In the genomic region with DNA sequence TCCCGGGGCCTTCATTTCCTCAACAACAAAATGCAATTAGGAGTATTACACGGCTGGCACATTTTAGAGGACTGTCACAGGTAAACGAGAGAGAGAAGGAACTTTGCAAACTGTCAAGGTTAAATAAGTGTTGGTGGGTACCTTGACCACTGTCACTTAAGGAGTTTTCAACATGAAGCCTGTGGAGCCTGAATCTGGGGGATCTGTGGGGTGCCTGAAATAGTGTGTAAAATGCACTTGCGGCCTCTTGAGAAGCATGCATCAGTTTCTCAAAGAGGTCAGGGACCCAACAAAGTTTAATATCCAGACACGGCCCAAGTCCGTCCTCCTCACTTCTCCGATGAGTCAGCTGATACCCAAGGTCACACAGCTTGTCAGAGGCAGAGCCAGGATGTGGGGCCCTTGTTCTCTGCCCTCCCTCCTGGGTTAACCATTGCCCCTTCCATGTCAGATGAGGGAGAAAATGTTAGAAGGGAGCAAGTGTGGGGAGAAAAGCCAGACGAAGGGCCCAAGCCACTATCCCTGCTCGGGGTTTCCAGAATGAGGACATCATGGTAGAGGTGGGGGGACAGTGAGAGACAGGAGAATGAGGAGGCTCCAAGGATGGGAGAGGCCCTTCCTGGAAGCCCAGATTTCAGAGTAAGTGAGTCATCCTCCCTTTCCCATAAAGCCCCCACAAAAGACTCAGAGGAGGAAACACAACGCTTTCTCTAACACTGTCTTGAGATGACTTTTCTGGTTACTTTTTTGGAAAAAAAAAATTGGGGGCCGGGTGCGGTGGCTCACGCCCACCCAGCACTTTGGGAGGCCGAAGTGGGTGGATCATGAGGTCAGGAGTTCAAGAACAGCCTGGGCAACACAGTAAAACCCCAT, we compare ENCODE assay signal across 1 cellular context.
TF ChIP-seq lines count a peak whose summit lies in the region.

No MANE protein-coding gene starts in this region.

TF ChIP-seq in HepG2, 621 proteins besides CTCF, POLR2A, EP300 and RAD21 (continues in another document):
- TF ChIP-seq ZNF337 (CRISPR knock-in tag; IDR thresholded peaks at IDR 0.05; ENCODE audit: borderline replicate concordance, low read depth) (no peak), NFKB2 (CRISPR knock-in tag; IDR thresholded peaks at IDR 0.05; ENCODE audit: borderline replicate concordance) (no peak), ZBTB1 (CRISPR knock-in tag; IDR thresholded peaks at IDR 0.05; ENCODE audit: borderline replicate concordance) (no peak), TSC22D2 (CRISPR knock-in tag; IDR thresholded peaks at IDR 0.05; ENCODE audit: borderline replicate concordance) (no peak), GATAD2A (CRISPR knock-in tag; IDR thresholded peaks at IDR 0.05) (peak; percentile 77), DNMT1 (CRISPR knock-in tag; IDR thresholded peaks at IDR 0.05) (no peak), CREM (IDR thresholded peaks at IDR 0.05) (no peak), CREM (CRISPR knock-in tag; IDR thresholded peaks at IDR 0.05) (no peak), JUN (CRISPR knock-in tag; IDR thresholded peaks at IDR 0.05) (0 out of 2 replicates have a peak, but pooled peaks have one; percentile 48), ZNF709 (CRISPR knock-in tag; IDR thresholded peaks at IDR 0.05) (no peak), MAFK (conservative IDR thresholded peaks at IDR 0.05 in 1 of 2, IDR thresholded peaks at IDR 0.05 in 1 of 2; ENCODE audit: low read length in 2 of 2) (no peak), ZBTB7B (CRISPR knock-in tag; IDR thresholded peaks at IDR 0.05) (peak; percentile 70; the same call in 1 of the 2 replicates), SAP130 (CRISPR knock-in tag; IDR thresholded peaks at IDR 0.05; ENCODE audit: low read depth) (peak; percentile 81), ATF1 (CRISPR knock-in tag; IDR thresholded peaks at IDR 0.05) (no peak), ZNF616 (CRISPR knock-in tag; IDR thresholded peaks at IDR 0.05; ENCODE audit: low read depth) (no peak), CBX2 (IDR thresholded peaks at IDR 0.05; ENCODE audit: low read depth, low read length) (no peak), CBX2 (CRISPR knock-in tag; IDR thresholded peaks at IDR 0.05; ENCODE audit: low read depth) (no peak), NCOA5 (CRISPR knock-in tag; IDR thresholded peaks at IDR 0.05) (no peak), THAP11 (CRISPR knock-in tag; IDR thresholded peaks at IDR 0.05) (peak; percentile 56), NR2F6 (IDR thresholded peaks at IDR 0.05) (peak; percentile 50; the same call in 1 of the 2 replicates), NR2F6 (CRISPR knock-in tag; IDR thresholded peaks at IDR 0.05) (peak; percentile 63), ZNF496 (CRISPR knock-in tag; IDR thresholded peaks at IDR 0.05; ENCODE audit: insufficient replicate concordance) (no peak), BRD4 (CRISPR knock-in tag; IDR thresholded peaks at IDR 0.05) (no peak), NFE2L2 (IDR thresholded peaks at IDR 0.05; ENCODE audit: low read length) (peak; percentile 9; the same call in 1 of the 2 replicates), ZNF160 (CRISPR knock-in tag; IDR thresholded peaks at IDR 0.05) (no peak), HDAC6 (IDR thresholded peaks at IDR 0.05; ENCODE audit: low read depth, low read length) (no peak), ZNF430 (CRISPR knock-in tag; IDR thresholded peaks at IDR 0.05) (0 out of 2 replicates have a peak, but pooled peaks have one; percentile 24), ZNF333 (CRISPR knock-in tag; IDR thresholded peaks at IDR 0.05; ENCODE audit: borderline replicate concordance) (no peak), GTF3A (CRISPR knock-in tag; conservative IDR thresholded peaks at IDR 0.05) (0 out of 2 replicates have a peak, but pooled peaks have one; percentile 35), MAF1 (CRISPR knock-in tag; IDR thresholded peaks at IDR 0.05; ENCODE audit: borderline replicate concordance) (no peak), MED1 (CRISPR knock-in tag; IDR thresholded peaks at IDR 0.05) (no peak), HNRNPLL (IDR thresholded peaks at IDR 0.05; ENCODE audit: low read depth, low read length, poor library complexity, severe bottlenecking) (no peak), STAT5B (CRISPR knock-in tag; IDR thresholded peaks at IDR 0.05) (no peak), FOXP1 (IDR thresholded peaks at IDR 0.05) (no peak), FOXP1 (CRISPR knock-in tag; IDR thresholded peaks at IDR 0.05) (no peak), MBNL3 (CRISPR knock-in tag; conservative IDR thresholded peaks at IDR 0.05) (no peak), ZNF34 (CRISPR knock-in tag; IDR thresholded peaks at IDR 0.05; ENCODE audit: borderline replicate concordance) (no peak), SMC3 (IDR thresholded peaks at IDR 0.05; ENCODE audit: low read length) (no peak), CC2D1A (CRISPR knock-in tag; IDR thresholded peaks at IDR 0.05) (no peak), HIVEP1 (CRISPR knock-in tag; IDR thresholded peaks at IDR 0.05) (no peak), AKAP8 (CRISPR knock-in tag; IDR thresholded peaks at IDR 0.05) (no peak), NKX3-1 (CRISPR knock-in tag; IDR thresholded peaks at IDR 0.05) (no peak), ZNF253 (CRISPR knock-in tag; IDR thresholded peaks at IDR 0.05; ENCODE audit: borderline replicate concordance) (no peak), HNF4A (CRISPR knock-in tag; IDR thresholded peaks at IDR 0.05) (0 out of 2 replicates have a peak, but pooled peaks have one; percentile 31), ZFP41 (CRISPR knock-in tag; IDR thresholded peaks at IDR 0.05; ENCODE audit: borderline replicate concordance) (no peak), TCF12 (IDR thresholded peaks at IDR 0.05) (no peak), TCF12 (CRISPR knock-in tag; IDR thresholded peaks at IDR 0.05) (no peak), ZNF543 (CRISPR knock-in tag; IDR thresholded peaks at IDR 0.05) (peak; percentile 43; the same call in 1 of the 2 replicates), ZNF563 (CRISPR knock-in tag; IDR thresholded peaks at IDR 0.05) (no peak), ZNF124 (CRISPR knock-in tag; IDR thresholded peaks at IDR 0.05) (no peak), NFIC (IDR thresholded peaks at IDR 0.05; ENCODE audit: low read length) (no peak), U2AF2 (IDR thresholded peaks at IDR 0.05; ENCODE audit: low read depth, low read length) (no peak), HDAC1 (CRISPR knock-in tag; IDR thresholded peaks at IDR 0.05) (peak; percentile 43; the same call in 1 of the 2 replicates), ZNF510 (CRISPR knock-in tag; IDR thresholded peaks at IDR 0.05; ENCODE audit: low read depth) (no peak), ZNF788 (CRISPR knock-in tag; IDR thresholded peaks at IDR 0.05; ENCODE audit: borderline replicate concordance) (peak; percentile 38; the same call in 1 of the 2 replicates), JUND (CRISPR knock-in tag; IDR thresholded peaks at IDR 0.05) (0 out of 2 replicates have a peak, but pooled peaks have one; percentile 35), HNRNPH1 (optimal IDR thresholded peaks at IDR 0.05; ENCODE audit: low read depth, low read length) (no peak), MTF2 (CRISPR knock-in tag; IDR thresholded peaks at IDR 0.05; ENCODE audit: borderline replicate concordance) (no peak), ZNF263 (CRISPR knock-in tag; IDR thresholded peaks at IDR 0.05) (peak; percentile 57; the same call in 1 of the 2 replicates), ZNF234 (CRISPR knock-in tag; conservative IDR thresholded peaks at IDR 0.05) (no peak)
- TF ChIP-seq, protein P1, sequence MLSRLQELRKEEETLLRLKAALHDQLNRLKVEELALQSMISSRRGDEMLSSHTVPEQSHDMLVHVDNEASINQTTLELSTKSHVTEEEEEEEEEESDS (CRISPR knock-in tag; IDR thresholded peaks at IDR 0.05; ENCODE audit: borderline replicate concordance) = no peak
- TF ChIP-seq, protein P2, sequence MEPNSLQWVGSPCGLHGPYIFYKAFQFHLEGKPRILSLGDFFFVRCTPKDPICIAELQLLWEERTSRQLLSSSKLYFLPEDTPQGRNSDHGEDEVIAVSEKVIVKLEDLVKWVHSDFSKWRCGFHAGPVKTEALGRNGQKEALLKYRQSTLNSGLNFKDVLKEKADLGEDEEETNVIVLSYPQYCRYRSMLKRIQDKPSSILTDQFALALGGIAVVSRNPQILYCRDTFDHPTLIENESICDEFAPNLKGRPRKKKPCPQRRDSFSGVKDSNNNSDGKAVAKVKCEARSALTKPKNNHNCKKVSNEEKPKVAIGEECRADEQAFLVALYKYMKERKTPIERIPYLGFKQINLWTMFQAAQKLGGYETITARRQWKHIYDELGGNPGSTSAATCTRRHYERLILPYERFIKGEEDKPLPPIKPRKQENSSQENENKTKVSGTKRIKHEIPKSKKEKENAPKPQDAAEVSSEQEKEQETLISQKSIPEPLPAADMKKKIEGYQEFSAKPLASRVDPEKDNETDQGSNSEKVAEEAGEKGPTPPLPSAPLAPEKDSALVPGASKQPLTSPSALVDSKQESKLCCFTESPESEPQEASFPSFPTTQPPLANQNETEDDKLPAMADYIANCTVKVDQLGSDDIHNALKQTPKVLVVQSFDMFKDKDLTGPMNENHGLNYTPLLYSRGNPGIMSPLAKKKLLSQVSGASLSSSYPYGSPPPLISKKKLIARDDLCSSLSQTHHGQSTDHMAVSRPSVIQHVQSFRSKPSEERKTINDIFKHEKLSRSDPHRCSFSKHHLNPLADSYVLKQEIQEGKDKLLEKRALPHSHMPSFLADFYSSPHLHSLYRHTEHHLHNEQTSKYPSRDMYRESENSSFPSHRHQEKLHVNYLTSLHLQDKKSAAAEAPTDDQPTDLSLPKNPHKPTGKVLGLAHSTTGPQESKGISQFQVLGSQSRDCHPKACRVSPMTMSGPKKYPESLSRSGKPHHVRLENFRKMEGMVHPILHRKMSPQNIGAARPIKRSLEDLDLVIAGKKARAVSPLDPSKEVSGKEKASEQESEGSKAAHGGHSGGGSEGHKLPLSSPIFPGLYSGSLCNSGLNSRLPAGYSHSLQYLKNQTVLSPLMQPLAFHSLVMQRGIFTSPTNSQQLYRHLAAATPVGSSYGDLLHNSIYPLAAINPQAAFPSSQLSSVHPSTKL (CRISPR knock-in tag; IDR thresholded peaks at IDR 0.05) = peak; percentile 77
- TF ChIP-seq, protein P3, sequence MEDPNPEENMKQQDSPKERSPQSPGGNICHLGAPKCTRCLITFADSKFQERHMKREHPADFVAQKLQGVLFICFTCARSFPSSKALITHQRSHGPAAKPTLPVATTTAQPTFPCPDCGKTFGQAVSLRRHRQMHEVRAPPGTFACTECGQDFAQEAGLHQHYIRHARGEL (CRISPR knock-in tag; IDR thresholded peaks at IDR 0.05) = no peak
- TF ChIP-seq, protein P4, sequence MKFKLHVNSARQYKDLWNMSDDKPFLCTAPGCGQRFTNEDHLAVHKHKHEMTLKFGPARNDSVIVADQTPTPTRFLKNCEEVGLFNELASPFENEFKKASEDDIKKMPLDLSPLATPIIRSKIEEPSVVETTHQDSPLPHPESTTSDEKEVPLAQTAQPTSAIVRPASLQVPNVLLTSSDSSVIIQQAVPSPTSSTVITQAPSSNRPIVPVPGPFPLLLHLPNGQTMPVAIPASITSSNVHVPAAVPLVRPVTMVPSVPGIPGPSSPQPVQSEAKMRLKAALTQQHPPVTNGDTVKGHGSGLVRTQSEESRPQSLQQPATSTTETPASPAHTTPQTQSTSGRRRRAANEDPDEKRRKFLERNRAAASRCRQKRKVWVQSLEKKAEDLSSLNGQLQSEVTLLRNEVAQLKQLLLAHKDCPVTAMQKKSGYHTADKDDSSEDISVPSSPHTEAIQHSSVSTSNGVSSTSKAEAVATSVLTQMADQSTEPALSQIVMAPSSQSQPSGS (CRISPR knock-in tag; IDR thresholded peaks at IDR 0.05) = no peak
- TF ChIP-seq, protein P5, sequence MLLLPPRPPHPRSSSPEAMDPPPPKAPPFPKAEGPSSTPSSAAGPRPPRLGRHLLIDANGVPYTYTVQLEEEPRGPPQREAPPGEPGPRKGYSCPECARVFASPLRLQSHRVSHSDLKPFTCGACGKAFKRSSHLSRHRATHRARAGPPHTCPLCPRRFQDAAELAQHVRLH (CRISPR knock-in tag; IDR thresholded peaks at IDR 0.05; ENCODE audit: borderline replicate concordance, low read depth) = no peak
- TF ChIP-seq, protein P6, sequence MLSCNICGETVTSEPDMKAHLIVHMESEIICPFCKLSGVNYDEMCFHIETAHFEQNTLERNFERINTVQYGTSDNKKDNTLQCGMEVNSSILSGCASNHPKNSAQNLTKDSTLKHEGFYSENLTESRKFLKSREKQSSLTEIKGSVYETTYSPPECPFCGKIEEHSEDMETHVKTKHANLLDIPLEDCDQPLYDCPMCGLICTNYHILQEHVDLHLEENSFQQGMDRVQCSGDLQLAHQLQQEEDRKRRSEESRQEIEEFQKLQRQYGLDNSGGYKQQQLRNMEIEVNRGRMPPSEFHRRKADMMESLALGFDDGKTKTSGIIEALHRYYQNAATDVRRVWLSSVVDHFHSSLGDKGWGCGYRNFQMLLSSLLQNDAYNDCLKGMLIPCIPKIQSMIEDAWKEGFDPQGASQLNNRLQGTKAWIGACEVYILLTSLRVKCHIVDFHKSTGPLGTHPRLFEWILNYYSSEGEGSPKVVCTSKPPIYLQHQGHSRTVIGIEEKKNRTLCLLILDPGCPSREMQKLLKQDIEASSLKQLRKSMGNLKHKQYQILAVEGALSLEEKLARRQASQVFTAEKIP (CRISPR knock-in tag; IDR thresholded peaks at IDR 0.05; ENCODE audit: borderline replicate concordance) = no peak
- TF ChIP-seq, protein P7, sequence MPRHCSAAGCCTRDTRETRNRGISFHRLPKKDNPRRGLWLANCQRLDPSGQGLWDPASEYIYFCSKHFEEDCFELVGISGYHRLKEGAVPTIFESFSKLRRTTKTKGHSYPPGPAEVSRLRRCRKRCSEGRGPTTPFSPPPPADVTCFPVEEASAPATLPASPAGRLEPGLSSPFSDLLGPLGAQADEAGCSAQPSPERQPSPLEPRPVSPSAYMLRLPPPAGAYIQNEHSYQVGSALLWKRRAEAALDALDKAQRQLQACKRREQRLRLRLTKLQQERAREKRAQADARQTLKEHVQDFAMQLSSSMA (CRISPR knock-in tag; IDR thresholded peaks at IDR 0.05) = no peak
- TF ChIP-seq, protein P8, sequence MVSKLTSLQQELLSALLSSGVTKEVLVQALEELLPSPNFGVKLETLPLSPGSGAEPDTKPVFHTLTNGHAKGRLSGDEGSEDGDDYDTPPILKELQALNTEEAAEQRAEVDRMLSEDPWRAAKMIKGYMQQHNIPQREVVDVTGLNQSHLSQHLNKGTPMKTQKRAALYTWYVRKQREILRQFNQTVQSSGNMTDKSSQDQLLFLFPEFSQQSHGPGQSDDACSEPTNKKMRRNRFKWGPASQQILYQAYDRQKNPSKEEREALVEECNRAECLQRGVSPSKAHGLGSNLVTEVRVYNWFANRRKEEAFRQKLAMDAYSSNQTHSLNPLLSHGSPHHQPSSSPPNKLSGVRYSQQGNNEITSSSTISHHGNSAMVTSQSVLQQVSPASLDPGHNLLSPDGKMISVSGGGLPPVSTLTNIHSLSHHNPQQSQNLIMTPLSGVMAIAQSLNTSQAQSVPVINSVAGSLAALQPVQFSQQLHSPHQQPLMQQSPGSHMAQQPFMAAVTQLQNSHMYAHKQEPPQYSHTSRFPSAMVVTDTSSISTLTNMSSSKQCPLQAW (CRISPR knock-in tag; IDR thresholded peaks at IDR 0.05) = peak; percentile 16; the same call in 1 of the 2 replicates
- TF ChIP-seq, protein P9, sequence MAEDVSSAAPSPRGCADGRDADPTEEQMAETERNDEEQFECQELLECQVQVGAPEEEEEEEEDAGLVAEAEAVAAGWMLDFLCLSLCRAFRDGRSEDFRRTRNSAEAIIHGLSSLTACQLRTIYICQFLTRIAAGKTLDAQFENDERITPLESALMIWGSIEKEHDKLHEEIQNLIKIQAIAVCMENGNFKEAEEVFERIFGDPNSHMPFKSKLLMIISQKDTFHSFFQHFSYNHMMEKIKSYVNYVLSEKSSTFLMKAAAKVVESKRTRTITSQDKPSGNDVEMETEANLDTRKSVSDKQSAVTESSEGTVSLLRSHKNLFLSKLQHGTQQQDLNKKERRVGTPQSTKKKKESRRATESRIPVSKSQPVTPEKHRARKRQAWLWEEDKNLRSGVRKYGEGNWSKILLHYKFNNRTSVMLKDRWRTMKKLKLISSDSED (CRISPR knock-in tag; IDR thresholded peaks at IDR 0.05) = no peak
